8 cellular contexts compared by ENCODE assay signal in the genomic region with DNA sequence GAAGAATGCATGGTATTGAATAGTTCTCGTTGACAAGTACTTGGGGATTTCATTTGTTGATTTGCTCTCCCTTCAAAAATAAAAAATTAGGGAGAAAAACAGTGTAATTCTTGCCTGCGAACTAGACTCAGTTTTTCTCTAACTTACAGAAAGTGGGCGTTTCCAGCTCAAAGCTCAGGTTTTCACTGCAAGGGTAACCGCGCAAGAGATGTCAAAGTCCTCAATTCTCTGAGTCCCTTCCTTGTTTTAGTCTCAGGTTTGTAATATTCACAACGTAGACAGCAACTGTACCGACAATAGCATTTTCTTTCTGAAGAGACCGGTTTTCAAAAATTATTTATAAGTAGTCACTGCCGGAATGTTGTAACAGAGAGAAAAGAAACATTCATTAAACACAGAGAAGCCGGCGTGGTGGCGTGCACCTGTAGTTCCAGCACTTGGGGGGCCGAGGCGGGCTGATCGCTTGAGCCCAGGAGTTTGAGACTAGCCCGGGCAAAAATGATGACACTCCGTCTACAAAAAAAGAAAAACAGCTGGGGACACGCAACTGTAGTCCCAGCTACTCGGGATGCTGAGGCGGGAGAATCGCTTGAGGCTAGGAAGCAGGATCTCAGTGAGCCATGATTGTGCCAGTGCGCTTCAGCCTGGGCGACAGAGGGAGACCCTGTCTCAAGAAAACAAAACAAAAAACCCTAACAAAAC.
DNase-seq lines count a peak whose midpoint lies in the region; ATAC-seq and TF ChIP-seq lines count a peak whose summit lies in the region.

No MANE protein-coding gene starts in this region.

- H3K27me3 ChIP-seq in DOHH2 (ENCODE audit: control insufficient read depth, low read length), result no peaks in the 10 kb centered on the region
- H3K27me3 ChIP-seq in NT2/D1 (ENCODE audit: insufficient read depth, insufficient read length), result no peaks in the 10 kb centered on the region
- no peaks in the 10 kb centered on the region for H3K27me3 ChIP-seq in endocrine pancreas (ENCODE audit: control insufficient read depth, insufficient read depth, low read length)
- H3K27me3 ChIP-seq in neuron (ENCODE audit: insufficient read depth, low read length), result no peaks in the 10 kb centered on the region

- H3K9me3 ChIP-seq in DOHH2 (ENCODE audit: control insufficient read depth, insufficient read depth, low read length), result no peaks in the 10 kb centered on the region
- H3K9me3 ChIP-seq in NT2/D1 (ENCODE audit: insufficient read depth, low read length), result no peaks in the 10 kb centered on the region
- H3K9me3 ChIP-seq in endocrine pancreas (ENCODE audit: control insufficient read depth, low read length), result no peaks in the 10 kb centered on the region
- H3K9me3 ChIP-seq in neuron (ENCODE audit: low read length), result no peaks in the 10 kb centered on the region

- H3K4me1 ChIP-seq in DOHH2 (ENCODE audit: control insufficient read depth, low read length) (peaks cover 24% of the 10 kb centered on the region), NT2/D1 (ENCODE audit: insufficient read depth, insufficient read length) (no peaks in the 10 kb centered on the region), endocrine pancreas (ENCODE audit: control insufficient read depth, insufficient read depth, low read length) (no peaks in the 10 kb centered on the region), neuron (ENCODE audit: insufficient read depth, low read length) (peaks cover 10% of the 10 kb centered on the region)

- DNase-seq in NT2/D1 (ENCODE audit: low read depth, low spot score) (no peak), NCI-H1694 (lab: John Stamatoyannopoulos, UW) (no peak), putamen (ENCODE audit: low spot score) (no peak)

- H3K4me3 ChIP-seq in DOHH2 (ENCODE audit: low read length) (peak overlapping the region; percentile 90), NT2/D1 (ENCODE audit: insufficient read length, low read depth) (peak overlapping the region; percentile 98), endocrine pancreas (ENCODE audit: control insufficient read depth, insufficient read depth, low read length) (peak overlapping the region; percentile 98), neuron (ENCODE audit: low read length) (peak overlapping the region; percentile 93)

- ATAC-seq in GM19035 (IDR thresholded peaks at IDR 0.05; ENCODE audit: unreplicated experiment) (no peak), GM18505 (IDR thresholded peaks at IDR 0.05; ENCODE audit: unreplicated experiment) (no peak)

- peak overlapping the region; percentile 64 for H3K4me2 ChIP-seq in DOHH2 (ENCODE audit: low read length)

- no peaks in the 10 kb centered on the region for H3K9me2 ChIP-seq in DOHH2 (replicated peaks; ENCODE audit: control insufficient read depth, low read length)

- no peak for TF ChIP-seq CTCF in DOHH2 (IDR thresholded peaks at IDR 0.05; ENCODE audit: low read depth, low read length, poor library complexity, severe bottlenecking)

- H3K79me2 ChIP-seq in DOHH2 (ENCODE audit: control insufficient read depth, low read length), result peaks cover 22% of the 10 kb centered on the region

- no peaks in the 10 kb centered on the region for H3F3A ChIP-seq in DOHH2 (ENCODE audit: control insufficient read depth, insufficient read depth)

- no peaks in the 10 kb centered on the region for H4K20me1 ChIP-seq in DOHH2 (ENCODE audit: control insufficient read depth, insufficient read depth, low read depth, low read length)

- no peak overlapping the region for H3K27ac ChIP-seq in DOHH2 (ENCODE audit: low read depth, low read length)

- TF ChIP-seq POLR2A in GM18505 (IDR thresholded peaks at IDR 0.05; ENCODE audit: borderline replicate concordance, extremely low read depth, insufficient read depth, insufficient read length), result no peak

- H3K36me3 ChIP-seq in DOHH2 (ENCODE audit: control insufficient read depth, low read length) (peaks cover 21% of the 10 kb centered on the region), NT2/D1 (ENCODE audit: insufficient read depth, insufficient read length, low read length) (peaks cover 42% of the 10 kb centered on the region), endocrine pancreas (ENCODE audit: control insufficient read depth, insufficient read depth, low read length) (no peaks in the 10 kb centered on the region), neuron (ENCODE audit: insufficient read depth, low read length) (peaks cover 13% of the 10 kb centered on the region)

- H3K9ac ChIP-seq in NT2/D1 (ENCODE audit: insufficient read length, low read depth), result peak overlapping the region; percentile 96
- peak overlapping the region; percentile 92 for H3K9ac ChIP-seq in endocrine pancreas (ENCODE audit: control insufficient read depth, insufficient read depth, low read length)

- H2AFZ ChIP-seq in neuron (ENCODE audit: low read depth, low read length), result peak overlapping the region; percentile 91
